ENCODE assay signal across 20 cellular contexts in genomic region chr17:35875439-35876139, GRCh38. TPM values are rescaled to one million over a fixed set of nuclear protein-coding genes. Genes with fewer than 3 reads are reported as not detected.
DNase-seq lines count a peak whose midpoint lies in the region; ATAC-seq and TF ChIP-seq lines count a peak whose summit lies in the region.
"Had no signal": no experiment of that assay in that cellular context is flagged by ENCODE, and none has a peak within 500 bp of the region (broad histone marks: within the 10 kb centered on the region; RNA-seq: fewer than 3 reads in every experiment).

No MANE protein-coding gene starts in this region.

- no peak for DNase-seq in right cardiac atrium
- no peak for DNase-seq in left ventricle myocardium inferior
- DNase-seq in dermis blood vessel endothelial cell, result peak; percentile 44
- DNase-seq in ureter (ENCODE audit: low spot score), result no peak
- no peak for DNase-seq in stimulated activated CD8-positive, alpha-beta memory T cell treated with anti-CD3 and anti-CD28 coated beads, Interleukin-4, amount 100 ng/mL, for 48 hours
- DNase-seq: aorta; GOT3; hypothalamus; left colon; NCI-H2029 treated with DMSO at 0.1 percent for 48 hours; NCI-H526 treated with DMSO at 0.1 percent for 48 hours; nephron progenitor cell; retina; stimulated activated CD4-positive, alpha-beta T cell treated with anti-CD3 and anti-CD28 coated beads, Interleukin-2, amount 100 ng/mL, for 24 hours; T-helper 9 cell had no signal

- H2AFZ ChIP-seq in OCI-LY1 (ENCODE audit: low read length), result no peak overlapping the region

- TF ChIP-seq CTCF in left ventricle myocardium inferior (IDR thresholded peaks at IDR 0.05; ENCODE audit: borderline replicate concordance), result no peak
- no peak for TF ChIP-seq CTCF in OCI-LY1 (IDR thresholded peaks at IDR 0.05; ENCODE audit: low read length)

- intact Hi-C loops in right cardiac atrium (cut with DNase I) (no loop called here), left ventricle myocardium inferior (cut with micrococcal nuclease) (no loop called here)

- H3K27me3 ChIP-seq in right cardiac atrium (ENCODE audit: control insufficient read depth, insufficient read depth) (no peaks in the 10 kb centered on the region), left ventricle myocardium inferior (ENCODE audit: low read depth) (peaks cover 3% of the 10 kb centered on the region), OCI-LY1 (ENCODE audit: insufficient read depth, low read length) (no peaks in the 10 kb centered on the region), thymus (ENCODE audit: control insufficient read depth, insufficient read depth) (no peaks in the 10 kb centered on the region)

- H3K36me3 ChIP-seq in left ventricle myocardium inferior (no peaks in the 10 kb centered on the region), OCI-LY1 (ENCODE audit: insufficient read depth, low read length) (no peaks in the 10 kb centered on the region), thymus (ENCODE audit: control insufficient read depth, insufficient read depth) (no peaks in the 10 kb centered on the region)

- no peaks in the 10 kb centered on the region for H3K9me2 ChIP-seq in OCI-LY1 (ENCODE audit: low read depth, low read length)

- H3F3A ChIP-seq in OCI-LY1 (ENCODE audit: insufficient read depth, low read length), result no peaks in the 10 kb centered on the region

- H3K27ac ChIP-seq in right cardiac atrium (ENCODE audit: low read length), result no peak overlapping the region
- no peak overlapping the region for H3K27ac ChIP-seq in left ventricle myocardium inferior (replicated peaks)
- H3K27ac ChIP-seq in OCI-LY1 (ENCODE audit: low read depth, low read length, poor library complexity, severe bottlenecking), result no peak overlapping the region
- peak overlapping the region; percentile 3 for H3K27ac ChIP-seq in thymus (ENCODE audit: low read depth)
- H3K27ac ChIP-seq: C4-2B, HL-60 had no signal

- 51% methylated on average over 7 of the region's 7 CpGs for WGBS in right cardiac atrium
- whole genome bisulfite sequencing in thymus, result 53% methylated on average over 7 of the region's 7 CpGs

- H3K9me3 ChIP-seq in right cardiac atrium (ENCODE audit: control insufficient read depth, low read length) (no peaks in the 10 kb centered on the region), left ventricle myocardium inferior (replicated peaks) (no peaks in the 10 kb centered on the region), OCI-LY1 (ENCODE audit: low read length) (no peaks in the 10 kb centered on the region), thymus (ENCODE audit: control insufficient read depth) (no peaks in the 10 kb centered on the region)

- peak overlapping the region; percentile 24; the same call in 1 of the 2 replicates for H3K4me2 ChIP-seq in OCI-LY1 (ENCODE audit: low read length)

- H3K4me1 ChIP-seq in right cardiac atrium (ENCODE audit: control insufficient read depth, insufficient read depth, low read length) (peaks cover 2% of the 10 kb centered on the region), left ventricle myocardium inferior (peaks cover 4% of the 10 kb centered on the region), OCI-LY1 (ENCODE audit: insufficient read depth, low read length, severe bottlenecking) (peaks cover 26% of the 10 kb centered on the region), thymus (ENCODE audit: control insufficient read depth, insufficient read depth, low read length) (peaks cover 9% of the 10 kb centered on the region)

- ATAC-seq in right cardiac atrium (peak; percentile 50 to 52), HG02588 (IDR thresholded peaks at IDR 0.05; ENCODE audit: unreplicated experiment) (no peak)
- ATAC-seq: left colon had no signal

- no peak overlapping the region for H3K9ac ChIP-seq in OCI-LY1 (ENCODE audit: low read length)

- H3K4me3 ChIP-seq in right cardiac atrium (ENCODE audit: low read length), result no peak overlapping the region
- no peak overlapping the region for H3K4me3 ChIP-seq in left ventricle myocardium inferior
- no peak overlapping the region for H3K4me3 ChIP-seq in OCI-LY1 (ENCODE audit: low read depth, low read length, poor library complexity, severe bottlenecking)
- H3K4me3 ChIP-seq in thymus (ENCODE audit: low read length), result no peak overlapping the region

- H4K20me1 ChIP-seq in OCI-LY1 (ENCODE audit: insufficient read depth, low read length), result no peaks in the 10 kb centered on the region

- H3K79me2 ChIP-seq in OCI-LY1 (ENCODE audit: insufficient read depth, low read length), result no peaks in the 10 kb centered on the region

RNA-seq across cellular contexts. Expression of gene CCL5, which starts 4.6 kb away (rescaled TPM):
- total RNA-seq in right cardiac atrium (1 to 10 TPM; 1.2 to 3.3 (median 2.3) TPM), left ventricle myocardium inferior (0.60 TPM), dermis blood vessel endothelial cell (0.17 TPM in 1 of 2 replicates, not detected in the other), ureter (12.1 TPM)
- polyA plus RNA-seq in right cardiac atrium (1.6 TPM), thymus (27.4 TPM)

RNA-seq across cellular contexts. Expression of gene HEATR9, which starts 6.9 kb away (rescaled TPM):
- total RNA-seq in right cardiac atrium (not detected), left ventricle myocardium inferior (not detected), dermis blood vessel endothelial cell (not detected in 2 replicates), ureter (0.21 TPM)
- polyA plus RNA-seq in right cardiac atrium (not detected), thymus (0.82 TPM)
- total RNA-seq: aorta, left colon had no signal
- polyA plus RNA-seq: aorta had no signal

RNA-seq across cellular contexts. Expression of gene RDM1, which starts 55.0 kb away (rescaled TPM):
- total RNA-seq in right cardiac atrium (not detected), left ventricle myocardium inferior (not detected), dermis blood vessel endothelial cell (0.47 and 1.0 TPM in 2 replicates), ureter (1.1 TPM)
- polyA plus RNA-seq in right cardiac atrium (not detected), thymus (1.1 TPM)
- total RNA-seq: aorta had no signal
- polyA plus RNA-seq: aorta had no signal
